ENCODE assay signal across 14 cellular contexts in genomic region chr7:100793806-100794660, GRCh38. TPM values are rescaled to one million over a fixed set of nuclear protein-coding genes. Genes with fewer than 3 reads are reported as not detected.
A peak's percentile ranks its signal among the peaks of the same experiment; 100 is the strongest.
DNase-seq lines count a peak whose midpoint lies in the region; ATAC-seq and TF ChIP-seq lines count a peak whose summit lies in the region.
"Had no signal": no experiment of that assay in that cellular context is flagged by ENCODE, and none has a peak within 500 bp of the region (broad histone marks: within the 10 kb centered on the region; RNA-seq: fewer than 3 reads in every experiment).

No MANE protein-coding gene starts in this region.

- H3K9ac ChIP-seq in BLaER1, result no peak overlapping the region

- no peaks in the 10 kb centered on the region for H4K20me1 ChIP-seq in BLaER1

- in situ Hi-C loops in Panc1 (cut with HindIII; ENCODE audit: low pct_unique_long_range_greater_than_20kb, low sequenced_read_pairs), result no loop called here

- intact Hi-C loops in Panc1 (cut with micrococcal nuclease; ENCODE audit: unreplicated experiment), result loop anchor here (10.0 kb wide), 1 partner anchor 69 kb away; the partner anchor contains the start of gene EPO

- POLR2A ChIA-PET in HEK293 (lab: Yijun Ruan, JAX) (interaction anchor here (0.8 to 2.0 kb wide), 7 partner anchors 10 to 1475 kb away, joined by 3 to 7 read pairs (median 3); partner anchors contain the start of genes EPHB4, GNB2, POP7 and SLC12A9), Panc1 (lab: Charles Lee) (interaction anchor here (0.5 to 0.7 kb wide), 4 partner anchors 11 to 254 kb away, joined by 4 to 8 read pairs (median 6); no protein-coding TSS in a partner anchor)

- H3K27ac ChIP-seq in BLaER1, result peak overlapping the region; percentile 46
- no peak overlapping the region for H3K27ac ChIP-seq in HEK293 (ENCODE audit: extremely low read depth, low read depth, low read length)
- peak overlapping the region; percentile 70 for H3K27ac ChIP-seq in Panc1 (ENCODE audit: low read length)

- TF ChIP-seq CTCF in HEK293 (tag by site-specific recombination; IDR thresholded peaks at IDR 0.05), result no peak
- TF ChIP-seq CTCF in Panc1 (IDR thresholded peaks at IDR 0.05), result no peak

- peak; percentile 70 for ATAC-seq in Panc1
- no peak for ATAC-seq in GM18907 (IDR thresholded peaks at IDR 0.05; ENCODE audit: unreplicated experiment)
- ATAC-seq: activated CD4-positive, CD25-positive, alpha-beta regulatory T cell treated with anti-CD3 and anti-CD28 coated beads, Interleukin-2, amount 50 U/mL, for 24 hours; left lobe of liver; stimulated activated naive CD8-positive, alpha-beta T cell treated with anti-CD3 and anti-CD28 coated beads, Interleukin-15, Interleukin-2, amounts not matched to agents 100 U/mL and 50 U/mL, for 24 hours had no signal

- H3K4me1 ChIP-seq in BLaER1, result peaks cover 75% of the 10 kb centered on the region
- peaks cover 8% of the 10 kb centered on the region for H3K4me1 ChIP-seq in HEK293 (ENCODE audit: control insufficient read depth, insufficient read depth, low read length)
- peaks cover 14% of the 10 kb centered on the region for H3K4me1 ChIP-seq in Panc1 (ENCODE audit: control insufficient read depth, insufficient read depth, low read length)

- H3K4me3 ChIP-seq in BLaER1 (no peak overlapping the region), HEK293 (ENCODE audit: low read depth, low read length) (no peak overlapping the region), Panc1 (ENCODE audit: low read depth in 2 of 2, low read length in 2 of 2) (peak overlapping the region in 1 of 2 experiments; percentile 5; a peak in 2 of 4 replicates)

- DNase-seq in Panc1 (ENCODE audit: low read depth, low spot score) (no peak), iPS DF 19.7 (ENCODE audit: low read depth, low spot score) (peak; percentile 60), NCI-H2029 treated with DMSO at 0.1 percent for 48 hours (lab: John Stamatoyannopoulos, UW) (no peak), iPS-NIHi7 (ENCODE audit: extremely low spot score) (no peak)
- DNase-seq in activated CD8-positive, alpha-beta memory T cell treated with anti-CD3 and anti-CD28 coated beads for 24 hours, result no peak
- DNase-seq: DMS79 treated with DMSO at 0.1 percent for 48 hours; effector memory CD4-positive, alpha-beta T cell; glutamatergic neuron; stimulated activated naive CD8-positive, alpha-beta T cell treated with anti-CD3 and anti-CD28 coated beads, Interleukin-15, Interleukin-2, amounts not matched to agents 100 U/mL and 50 U/mL, for 24 hours had no signal

- H3K9me3 ChIP-seq in BLaER1 (no peaks in the 10 kb centered on the region), HEK293 (ENCODE audit: control insufficient read depth, insufficient read depth, low read depth, low read length) (no peaks in the 10 kb centered on the region), Panc1 (ENCODE audit: control insufficient read depth, insufficient read depth, low read depth, low read length) (no peaks in the 10 kb centered on the region)

- no peaks in the 10 kb centered on the region for H3K27me3 ChIP-seq in BLaER1
- no peaks in the 10 kb centered on the region for H3K27me3 ChIP-seq in Panc1 (ENCODE audit: control insufficient read depth, insufficient read depth, low read length)

- CTCF ChIA-PET in HEK293 (lab: Yijun Ruan, JAX), result interaction anchor here (0.7 to 2.3 kb wide), 5 partner anchors 58 to 102 kb away, joined by 3 to 13 read pairs (median 4); partner anchors contain the start of genes POP7 and SLC12A9
- CTCF ChIA-PET in Panc1 (lab: Charles Lee), result interaction anchor here (0.7 kb wide), 1 partner anchor 105 kb away, joined by 3 read pairs; no protein-coding TSS in a partner anchor

- H3K36me3 ChIP-seq in BLaER1 (no peaks in the 10 kb centered on the region), HEK293 (ENCODE audit: control insufficient read depth in 2 of 2, insufficient read depth in 1 of 2, low read length in 2 of 2) (no peaks in the 10 kb centered on the region; a peak in 1 of 3 replicates), Panc1 (ENCODE audit: control insufficient read depth, insufficient read depth, low read length) (no peaks in the 10 kb centered on the region)

- BruUV-seq in Panc1 (replicated peaks; lab: Mats Ljungman, UMichigan), result no TSS peak

- H3K4me2 ChIP-seq in BLaER1, result peak overlapping the region; percentile 54

TF ChIP-seq in HEK293, 187 proteins besides CTCF, POLR2A, EP300 and RAD21 (continues in another document):
- TF ChIP-seq, protein P1, sequence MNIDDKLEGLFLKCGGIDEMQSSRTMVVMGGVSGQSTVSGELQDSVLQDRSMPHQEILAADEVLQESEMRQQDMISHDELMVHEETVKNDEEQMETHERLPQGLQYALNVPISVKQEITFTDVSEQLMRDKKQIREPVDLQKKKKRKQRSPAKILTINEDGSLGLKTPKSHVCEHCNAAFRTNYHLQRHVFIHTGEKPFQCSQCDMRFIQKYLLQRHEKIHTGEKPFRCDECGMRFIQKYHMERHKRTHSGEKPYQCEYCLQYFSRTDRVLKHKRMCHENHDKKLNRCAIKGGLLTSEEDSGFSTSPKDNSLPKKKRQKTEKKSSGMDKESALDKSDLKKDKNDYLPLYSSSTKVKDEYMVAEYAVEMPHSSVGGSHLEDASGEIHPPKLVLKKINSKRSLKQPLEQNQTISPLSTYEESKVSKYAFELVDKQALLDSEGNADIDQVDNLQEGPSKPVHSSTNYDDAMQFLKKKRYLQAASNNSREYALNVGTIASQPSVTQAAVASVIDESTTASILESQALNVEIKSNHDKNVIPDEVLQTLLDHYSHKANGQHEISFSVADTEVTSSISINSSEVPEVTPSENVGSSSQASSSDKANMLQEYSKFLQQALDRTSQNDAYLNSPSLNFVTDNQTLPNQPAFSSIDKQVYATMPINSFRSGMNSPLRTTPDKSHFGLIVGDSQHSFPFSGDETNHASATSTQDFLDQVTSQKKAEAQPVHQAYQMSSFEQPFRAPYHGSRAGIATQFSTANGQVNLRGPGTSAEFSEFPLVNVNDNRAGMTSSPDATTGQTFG (tag by site-specific recombination; IDR thresholded peaks at IDR 0.05; ENCODE audit: borderline replicate concordance), result no peak
- TF ChIP-seq FEZF1 (tag by site-specific recombination; IDR thresholded peaks at IDR 0.05), result peak; percentile 21; the same call in 1 of the 2 replicates
- TF ChIP-seq ZNF302 (tag by site-specific recombination; IDR thresholded peaks at IDR 0.05; ENCODE audit: low read depth), result no peak
- TF ChIP-seq, protein P2, sequence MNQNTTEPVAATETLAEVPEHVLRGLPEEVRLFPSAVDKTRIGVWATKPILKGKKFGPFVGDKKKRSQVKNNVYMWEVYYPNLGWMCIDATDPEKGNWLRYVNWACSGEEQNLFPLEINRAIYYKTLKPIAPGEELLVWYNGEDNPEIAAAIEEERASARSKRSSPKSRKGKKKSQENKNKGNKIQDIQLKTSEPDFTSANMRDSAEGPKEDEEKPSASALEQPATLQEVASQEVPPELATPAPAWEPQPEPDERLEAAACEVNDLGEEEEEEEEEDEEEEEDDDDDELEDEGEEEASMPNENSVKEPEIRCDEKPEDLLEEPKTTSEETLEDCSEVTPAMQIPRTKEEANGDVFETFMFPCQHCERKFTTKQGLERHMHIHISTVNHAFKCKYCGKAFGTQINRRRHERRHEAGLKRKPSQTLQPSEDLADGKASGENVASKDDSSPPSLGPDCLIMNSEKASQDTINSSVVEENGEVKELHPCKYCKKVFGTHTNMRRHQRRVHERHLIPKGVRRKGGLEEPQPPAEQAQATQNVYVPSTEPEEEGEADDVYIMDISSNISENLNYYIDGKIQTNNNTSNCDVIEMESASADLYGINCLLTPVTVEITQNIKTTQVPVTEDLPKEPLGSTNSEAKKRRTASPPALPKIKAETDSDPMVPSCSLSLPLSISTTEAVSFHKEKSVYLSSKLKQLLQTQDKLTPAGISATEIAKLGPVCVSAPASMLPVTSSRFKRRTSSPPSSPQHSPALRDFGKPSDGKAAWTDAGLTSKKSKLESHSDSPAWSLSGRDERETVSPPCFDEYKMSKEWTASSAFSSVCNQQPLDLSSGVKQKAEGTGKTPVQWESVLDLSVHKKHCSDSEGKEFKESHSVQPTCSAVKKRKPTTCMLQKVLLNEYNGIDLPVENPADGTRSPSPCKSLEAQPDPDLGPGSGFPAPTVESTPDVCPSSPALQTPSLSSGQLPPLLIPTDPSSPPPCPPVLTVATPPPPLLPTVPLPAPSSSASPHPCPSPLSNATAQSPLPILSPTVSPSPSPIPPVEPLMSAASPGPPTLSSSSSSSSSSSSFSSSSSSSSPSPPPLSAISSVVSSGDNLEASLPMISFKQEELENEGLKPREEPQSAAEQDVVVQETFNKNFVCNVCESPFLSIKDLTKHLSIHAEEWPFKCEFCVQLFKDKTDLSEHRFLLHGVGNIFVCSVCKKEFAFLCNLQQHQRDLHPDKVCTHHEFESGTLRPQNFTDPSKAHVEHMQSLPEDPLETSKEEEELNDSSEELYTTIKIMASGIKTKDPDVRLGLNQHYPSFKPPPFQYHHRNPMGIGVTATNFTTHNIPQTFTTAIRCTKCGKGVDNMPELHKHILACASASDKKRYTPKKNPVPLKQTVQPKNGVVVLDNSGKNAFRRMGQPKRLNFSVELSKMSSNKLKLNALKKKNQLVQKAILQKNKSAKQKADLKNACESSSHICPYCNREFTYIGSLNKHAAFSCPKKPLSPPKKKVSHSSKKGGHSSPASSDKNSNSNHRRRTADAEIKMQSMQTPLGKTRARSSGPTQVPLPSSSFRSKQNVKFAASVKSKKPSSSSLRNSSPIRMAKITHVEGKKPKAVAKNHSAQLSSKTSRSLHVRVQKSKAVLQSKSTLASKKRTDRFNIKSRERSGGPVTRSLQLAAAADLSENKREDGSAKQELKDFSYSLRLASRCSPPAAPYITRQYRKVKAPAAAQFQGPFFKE (tag by site-specific recombination; IDR thresholded peaks at IDR 0.05; ENCODE audit: borderline replicate concordance), result no peak
- 0 out of 2 replicates have a peak, but pooled peaks have one; percentile 53 for TF ChIP-seq ZEB2 (tag by site-specific recombination; IDR thresholded peaks at IDR 0.05)
- TF ChIP-seq YY1 (tag by site-specific recombination; IDR thresholded peaks at IDR 0.05), result no peak
- TF ChIP-seq ZNF266 (tag by site-specific recombination; IDR thresholded peaks at IDR 0.05; ENCODE audit: low read depth), result no peak

RNA-seq across cellular contexts. Expression of gene EPHB4, which starts 33.3 kb away (rescaled TPM):
- 192 TPM for total RNA-seq in Panc1 (2021; ENCODE audit: unreplicated experiment)
- polyA plus RNA-seq in Panc1 (2012; ENCODE audit: insufficient read length), result 219 TPM

RNA-seq across cellular contexts. Expression of gene SLC12A9, which starts 58.5 kb away (rescaled TPM):
- total RNA-seq in Panc1 (2021; ENCODE audit: unreplicated experiment), result 31.1 TPM
- 37.1 TPM for polyA plus RNA-seq in Panc1 (2012; ENCODE audit: insufficient read length)
